8 cellular contexts compared by ENCODE assay signal in genomic region chr3:53161820-53162671, GRCh38. TPM values are rescaled to one million over a fixed set of nuclear protein-coding genes. Genes with fewer than 3 reads are reported as not detected.
DNase-seq lines count a peak whose midpoint lies in the region; ATAC-seq and TF ChIP-seq lines count a peak whose summit lies in the region.

No MANE protein-coding gene starts in this region.

- H4K20me1 ChIP-seq in GM23248 (ENCODE audit: insufficient read depth) = no peaks in the 10 kb centered on the region

- H3K27ac ChIP-seq in GM23248 = no peak overlapping the region

- 7 to 23% methylated on average over 16 to 48 of the region's 49 CpGs for WGBS in GM23248 (ENCODE audit: low coverage in 1 of 2, low lambda C conversion rate in 2 of 2, missing lambda C conversion rate in 2 of 2), 2 experiments

- ATAC-seq in GM18873 (IDR thresholded peaks at IDR 0.05; ENCODE audit: low FRiP score, unreplicated experiment) (no peak), HG03342 (IDR thresholded peaks at IDR 0.05; ENCODE audit: unreplicated experiment) (no peak)

- H3K9me2 ChIP-seq in GM23248 (ENCODE audit: insufficient read depth) = no peaks in the 10 kb centered on the region

- no peak for TF ChIP-seq CTCF in astrocyte of the spinal cord (IDR thresholded peaks at IDR 0.05; ENCODE audit: low read depth, low read length)

- peak overlapping the region; percentile 89 for H2AFZ ChIP-seq in GM23248

- no peaks in the 10 kb centered on the region for H3K27me3 ChIP-seq in GM23248 (replicated peaks; ENCODE audit: insufficient read depth)

- H3K9ac ChIP-seq in GM23248 = peak overlapping the region; percentile 82

- H3K4me1 ChIP-seq in GM23248 (ENCODE audit: insufficient read depth) = peaks cover 8% of the 10 kb centered on the region

- H3K4me3 ChIP-seq in GM23248 (peak overlapping the region; percentile 87), astrocyte of the spinal cord (ENCODE audit: low read depth, low read length) (peak overlapping the region; percentile 80)

- in situ Hi-C loops in GM23248 (cut with MboI) = no loop called here
- in situ Hi-C loops in astrocyte of the spinal cord (cut with HindIII; ENCODE audit: low sequenced_read_pairs) = no loop called here

- H3F3A ChIP-seq in GM23248 (ENCODE audit: insufficient read depth) = no peaks in the 10 kb centered on the region

- no peaks in the 10 kb centered on the region for H3K79me2 ChIP-seq in GM23248 (ENCODE audit: insufficient read depth)

- peak; percentile 86 for DNase-seq in CD1c-positive myeloid dendritic cell (ENCODE audit: extremely low spot score)
- DNase-seq in GM23248 = peak; percentile 65
- DNase-seq in SK-N-DZ (ENCODE audit: low spot score) = peak; percentile 23
- DNase-seq in astrocyte of the spinal cord (ENCODE audit: low read depth, low spot score) = peak; percentile 11
- peak; percentile 46 for DNase-seq in iris pigment epithelial cell (ENCODE audit: low read depth)
- DNase-seq in stimulated activated CD4-positive, alpha-beta T cell treated with anti-CD3 and anti-CD28 coated beads, Interleukin-4, amount 100 ng/mL, for 24 hours = peak; percentile 52

- H3K36me3 ChIP-seq in GM23248 (ENCODE audit: low read depth) = no peaks in the 10 kb centered on the region

- H3K9me3 ChIP-seq in GM23248 (ENCODE audit: low read depth) = no peaks in the 10 kb centered on the region

- peak overlapping the region; percentile 68 for H3K4me2 ChIP-seq in GM23248 (ENCODE audit: unreplicated experiment)

RNA-seq across cellular contexts. Expression of gene PRKCD, which starts 1.0 kb away (rescaled TPM):
- 1.8 and 2.5 TPM in 2 replicates for total RNA-seq in GM23248 (2014; rRNA removed; shearing (Covaris generic))
- 9.2 and 9.6 TPM in 2 replicates for polyA plus RNA-seq in GM23248 (2016; fragmentation: Nextera tagmentation; extraction: Ambion mirVana)
- 0.83 and 1.1 TPM in 2 replicates for polyA plus RNA-seq in SK-N-DZ (2014; cell fraction: cytosol; rRNA removed)
- polyA plus RNA-seq in SK-N-DZ (2014; cell fraction: nucleus; rRNA removed) = 1.4 and 14.4 TPM in 2 replicates

RNA-seq across cellular contexts. Expression of gene RFT1, which starts 31.8 kb away (rescaled TPM):
- 20.9 and 35.0 TPM in 2 replicates for total RNA-seq in GM23248 (2014; rRNA removed; shearing (Covaris generic))
- polyA plus RNA-seq in GM23248 (2016; fragmentation: Nextera tagmentation; extraction: Ambion mirVana) = 35.7 and 43.8 TPM in 2 replicates
- polyA plus RNA-seq in SK-N-DZ (2014; cell fraction: cytosol; rRNA removed) = 6.0 and 9.5 TPM in 2 replicates
- 10.0 and 12.3 TPM in 2 replicates for polyA plus RNA-seq in SK-N-DZ (2014; cell fraction: nucleus; rRNA removed)

Comparison
In these comparisons a context has a peak if more than half of its experiments do, and no peak if none do; other contexts are left out.
1. DNase-seq: peak in every context shown above with its lines; median percentile 86 in CD1c-positive myeloid dendritic cell; 65 in GM23248; 52 in stimulated activated CD4-positive, alpha-beta T cell treated with anti-CD3 and anti-CD28 coated beads, Interleukin-4, amount 100 ng/mL, for 24 hours; 46 in iris pigment epithelial cell; 23 in SK-N-DZ; 11 in astrocyte of the spinal cord.